ENCODE assay signal across 1 cellular context in the genomic region with DNA sequence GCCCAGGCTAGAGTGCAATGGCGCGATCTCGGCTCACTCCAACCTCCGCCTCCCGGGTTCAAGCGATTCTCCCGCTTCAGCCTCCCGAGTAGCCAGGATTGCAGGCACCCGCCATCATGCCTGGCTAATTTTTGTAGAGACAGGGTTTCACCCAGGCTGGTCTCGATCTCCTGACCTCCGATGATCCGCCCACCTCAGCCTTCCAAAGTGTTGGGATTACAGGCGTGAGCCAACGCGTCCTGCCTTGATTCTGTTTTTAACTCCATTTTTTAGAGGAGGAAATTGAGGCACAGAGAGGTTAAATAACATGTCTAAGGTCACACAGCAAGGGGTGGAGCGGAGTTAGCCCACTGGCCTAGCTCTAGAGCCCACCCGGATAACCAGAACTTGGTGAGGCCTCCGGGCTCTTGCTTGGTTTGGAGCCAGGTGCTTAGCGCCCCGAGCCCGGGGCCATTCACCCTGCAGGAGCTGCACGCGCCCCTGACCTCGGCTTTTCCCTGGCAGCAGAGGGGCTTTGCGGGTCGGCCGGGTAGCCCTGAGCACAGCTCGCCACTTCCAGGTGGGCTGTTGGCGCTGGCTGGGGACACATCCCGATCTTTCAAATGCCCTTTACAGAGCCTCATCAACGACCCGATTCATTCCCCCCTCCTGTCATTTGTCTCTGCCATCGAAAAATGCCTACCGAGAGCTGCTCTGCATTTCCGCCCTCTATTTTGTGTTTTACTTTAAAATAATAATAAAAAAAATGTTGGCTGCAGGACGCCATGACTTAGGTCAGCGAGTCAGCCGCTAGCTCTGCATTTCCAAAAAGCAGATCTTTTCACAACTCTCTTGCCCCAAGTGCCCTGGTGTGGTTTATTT.
A peak's percentile ranks its signal among the peaks of the same experiment; 100 is the strongest.
TF ChIP-seq lines count a peak whose summit lies in the region.

No MANE protein-coding gene starts in this region.

TF ChIP-seq in WTC11, 78 proteins besides CTCF, POLR2A, EP300 and RAD21 (continued from another document):
- TF ChIP-seq, protein P1, sequence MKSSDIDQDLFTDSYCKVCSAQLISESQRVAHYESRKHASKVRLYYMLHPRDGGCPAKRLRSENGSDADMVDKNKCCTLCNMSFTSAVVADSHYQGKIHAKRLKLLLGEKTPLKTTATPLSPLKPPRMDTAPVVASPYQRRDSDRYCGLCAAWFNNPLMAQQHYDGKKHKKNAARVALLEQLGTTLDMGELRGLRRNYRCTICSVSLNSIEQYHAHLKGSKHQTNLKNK (CRISPR knock-in tag; IDR thresholded peaks at IDR 0.05) = no peak
- TF ChIP-seq, protein P2, sequence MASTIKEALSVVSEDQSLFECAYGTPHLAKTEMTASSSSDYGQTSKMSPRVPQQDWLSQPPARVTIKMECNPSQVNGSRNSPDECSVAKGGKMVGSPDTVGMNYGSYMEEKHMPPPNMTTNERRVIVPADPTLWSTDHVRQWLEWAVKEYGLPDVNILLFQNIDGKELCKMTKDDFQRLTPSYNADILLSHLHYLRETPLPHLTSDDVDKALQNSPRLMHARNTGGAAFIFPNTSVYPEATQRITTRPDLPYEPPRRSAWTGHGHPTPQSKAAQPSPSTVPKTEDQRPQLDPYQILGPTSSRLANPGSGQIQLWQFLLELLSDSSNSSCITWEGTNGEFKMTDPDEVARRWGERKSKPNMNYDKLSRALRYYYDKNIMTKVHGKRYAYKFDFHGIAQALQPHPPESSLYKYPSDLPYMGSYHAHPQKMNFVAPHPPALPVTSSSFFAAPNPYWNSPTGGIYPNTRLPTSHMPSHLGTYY (CRISPR knock-in tag; IDR thresholded peaks at IDR 0.05) = no peak
- TF ChIP-seq FOXP1 (CRISPR knock-in tag; IDR thresholded peaks at IDR 0.05; ENCODE audit: borderline replicate concordance) = 0 out of 2 replicates have a peak, but pooled peaks have one; percentile 25
